ENCODE assay signal across 23 cellular contexts in genomic region chr3:65438612-65439011, GRCh38.
"Had no signal": no experiment of that assay in that cellular context is flagged by ENCODE, and none has a peak within 500 bp of the region (broad histone marks: within the 10 kb centered on the region; RNA-seq: fewer than 3 reads in every experiment).

No MANE protein-coding gene starts in this region.

- H3K4me3 ChIP-seq: SJSA1, SK-N-MC had no signal

- DNase-seq: IMR-90, Kasumi-1, MV-4-11, NCI-H1048, NCI-H1105, NCI-H1417, NCI-H1436 treated with DMSO at 0.1 percent for 48 hours, NCI-H1694, NCI-H187 treated with DMSO at 0.1 percent for 48 hours, NCI-H2029 treated with DMSO at 0.1 percent for 48 hours, NCI-H2171 treated with DMSO at 0.1 percent for 48 hours, NCI-H345, NCI-H446 treated with DMSO at 0.1 percent for 48 hours, NCI-H510A treated with DMSO at 0.1 percent for 48 hours, NCI-H748 treated with DMSO at 0.1 percent for 48 hours, Right ventricle myocardium superior, RPMI8226, SIG-M5 had no signal

- H3K9ac ChIP-seq: KMS-11 had no signal

- H3K4me2 ChIP-seq: KMS-11 had no signal

- H3K27ac ChIP-seq: KMS-11, SJSA1, SK-N-MC had no signal

- ATAC-seq: HepG2 had no signal

- H3K27me3 ChIP-seq: SJSA1 had no signal

- FAIRE-seq: HepG2, RCC 7860 had no signal

- H3K36me3 ChIP-seq: SJSA1 had no signal

- H3K9me3 ChIP-seq: SJSA1 had no signal
